In the genomic region with DNA sequence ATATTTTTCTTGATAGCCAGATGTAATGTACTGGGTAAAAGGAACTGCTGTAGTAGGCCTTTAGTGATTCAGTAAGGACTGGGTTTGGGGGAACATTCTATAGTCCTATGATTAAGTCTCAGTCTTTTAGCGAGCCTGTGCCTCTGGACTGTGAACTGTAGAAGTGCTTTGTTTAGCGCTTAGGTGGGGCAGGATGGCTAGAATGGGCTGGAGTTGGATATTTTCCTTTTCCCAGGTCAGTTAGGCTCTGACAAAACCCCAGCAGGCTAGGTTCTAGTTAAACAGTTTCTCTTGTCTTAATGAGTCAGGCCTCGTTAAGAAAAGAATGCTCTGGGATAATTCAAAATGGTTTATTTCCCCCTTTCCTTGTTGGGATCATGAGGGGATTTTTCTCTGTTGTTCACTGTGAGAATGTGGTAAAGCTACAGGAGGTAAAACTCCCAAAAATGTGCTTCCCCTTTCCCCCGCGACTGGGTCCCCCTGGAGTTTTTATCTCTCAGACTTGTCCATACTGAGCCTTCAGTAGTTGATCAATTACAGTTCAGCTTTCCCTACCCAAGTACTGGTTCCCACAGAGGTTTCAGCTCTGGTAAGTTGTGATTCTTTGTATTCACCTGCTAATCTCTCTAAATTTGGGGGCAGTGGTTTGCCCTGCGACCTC, we compare ENCODE assay signal across 26 cellular contexts. TPM values are rescaled to one million over a fixed set of nuclear protein-coding genes. Genes with fewer than 3 reads are reported as not detected.
A peak's percentile ranks its signal among the peaks of the same experiment; 100 is the strongest.
DNase-seq lines count a peak whose midpoint lies in the region; ATAC-seq and TF ChIP-seq lines count a peak whose summit lies in the region.
"Had no signal": no experiment of that assay in that cellular context is flagged by ENCODE, and none has a peak within 500 bp of the region (broad histone marks: within the 10 kb centered on the region; RNA-seq: fewer than 3 reads in every experiment).

No MANE protein-coding gene starts in this region.

- peaks cover 6% of the 10 kb centered on the region for H3K9me3 Mint-ChIP-seq in HFFc6

- H3K9me3 ChIP-seq in iPS-20b (ENCODE audit: insufficient read depth, low read depth, low read length) (no peaks in the 10 kb centered on the region; the same call in 1 of the 2 replicates), psoas muscle (peaks cover 3% of the 10 kb centered on the region)
- H3K9me3 ChIP-seq: colonic mucosa had no signal

- H3K4me1 ChIP-seq in iPS-20b (ENCODE audit: insufficient read depth, low read length), result peaks cover 29% of the 10 kb centered on the region
- H3K4me1 ChIP-seq in psoas muscle, result no peaks in the 10 kb centered on the region
- H3K4me1 ChIP-seq: colonic mucosa had no signal

- H3K4me3 Mint-ChIP-seq in HFFc6, result no peak overlapping the region
- H3K4me3 Mint-ChIP-seq: activated CD4-positive, alpha-beta memory T cell treated with anti-CD3 and anti-CD28 coated beads for 36 hours; CD14-positive monocyte had no signal

- peaks cover 16% of the 10 kb centered on the region for H3K36me3 Mint-ChIP-seq in HFFc6 (ENCODE audit: low read depth)

- H3K27me3 ChIP-seq in iPS-20b (ENCODE audit: insufficient read depth, low read length) (no peaks in the 10 kb centered on the region), psoas muscle (ENCODE audit: insufficient read depth in 3 of 3, low read length in 2 of 3) (no peaks in the 10 kb centered on the region)
- H3K27me3 ChIP-seq: colonic mucosa, upper lobe of left lung had no signal

- peak overlapping the region; percentile 17; the same call in 1 of the 2 replicates for H3K9ac ChIP-seq in iPS-20b (ENCODE audit: low read depth, low read length)

- H3K4me1 Mint-ChIP-seq in HFFc6 (ENCODE audit: low read depth), result peaks cover 72% of the 10 kb centered on the region

- peak; percentile 42 for DNase-seq in EH (ENCODE audit: low read depth)
- no peak for DNase-seq in HFFc6
- DNase-seq in M059J (ENCODE audit: low read depth), result peak; percentile 34
- DNase-seq in T-helper 1 cell, result no peak
- DNase-seq in activated T-cell treated with anti-CD3 and anti-CD28 coated beads for 4 hours, result no peak
- no peak for DNase-seq in activated CD4-positive, CD25-positive, alpha-beta regulatory T cell treated with anti-CD3 and anti-CD28 coated beads, Interleukin-2, amount 50 U/mL, for 72 hours
- DNase-seq in psoas muscle, result no peak
- DNase-seq: activated CD4-positive, alpha-beta memory T cell treated with anti-CD3 and anti-CD28 coated beads for 36 hours; activated naive CD4-positive, alpha-beta T cell treated with anti-CD3 and anti-CD28 coated beads, Interleukin-2, amount 50 U/mL, for 16 hours; activated T-cell treated with anti-CD3 and anti-CD28 coated beads, Interleukin-2, amount 50 U/mL, for 1 hour; colonic mucosa; DMS 273 treated with DMSO at 0.1 percent for 48 hours; foreskin fibroblast; H7; NCI-H1092 treated with DMSO at 0.1 percent for 48 hours; NCI-H2081 treated with DMSO at 0.1 percent for 48 hours; NCI-H524 treated with DMSO at 0.1 percent for 48 hours; nucleus accumbens; right cardiac atrium; Right ventricle myocardium superior; stimulated activated naive CD4-positive, alpha-beta T cell; upper lobe of left lung; WERI-Rb-1 had no signal

- H3K27me3 Mint-ChIP-seq in HFFc6 (ENCODE audit: insufficient read depth), result no peaks in the 10 kb centered on the region
- H3K27me3 Mint-ChIP-seq: activated CD4-positive, alpha-beta memory T cell treated with anti-CD3 and anti-CD28 coated beads for 36 hours had no signal

- H3K27ac ChIP-seq in iPS-20b (ENCODE audit: low read length) (no peak overlapping the region), psoas muscle (no peak overlapping the region)
- H3K27ac ChIP-seq: colonic mucosa, upper lobe of left lung, WERI-Rb-1 had no signal

- H3K4me3 ChIP-seq in iPS-20b (ENCODE audit: low read length), result no peak overlapping the region
- no peak overlapping the region for H3K4me3 ChIP-seq in psoas muscle
- H3K4me3 ChIP-seq: A549, colonic mucosa, upper lobe of left lung had no signal

- no peak for ATAC-seq in psoas muscle
- ATAC-seq: A549, right cardiac atrium had no signal

- no peaks in the 10 kb centered on the region for H3K36me3 ChIP-seq in iPS-20b (ENCODE audit: insufficient read depth, low read depth, low read length)
- no peaks in the 10 kb centered on the region for H3K36me3 ChIP-seq in psoas muscle (ENCODE audit: insufficient read depth in 1 of 2, low read depth in 1 of 2)
- H3K36me3 ChIP-seq: colonic mucosa, upper lobe of left lung, WERI-Rb-1 had no signal

- intact Hi-C loops in psoas muscle (cut with DNase I), result no loop called here

- WGBS in psoas muscle, 3 donors, result 89% methylated on average over 6 of the region's 6 CpGs

- peak overlapping the region; percentile 32; the same call in 1 of the 2 replicates for H3K27ac Mint-ChIP-seq in HFFc6
- H3K27ac Mint-ChIP-seq: activated CD4-positive, alpha-beta memory T cell treated with anti-CD3 and anti-CD28 coated beads for 36 hours had no signal

- TF ChIP-seq CTCF in HFFc6 (IDR thresholded peaks at IDR 0.05) (no peak), psoas muscle (IDR thresholded peaks at IDR 0.05) (no peak)

RNA-seq across cellular contexts. Expression of a gene that starts 31.5 kb away (rescaled TPM):
- total RNA-seq in HFFc6 (2021; fragmentation: NEBNext Ultra II Directional; extraction: Animal tissue kit (Norgen Biotek cat#: 25700)), result 10 to 100 TPM; 72.7 to 87.3 (median 80.6) TPM
- total RNA-seq in M059J (2014; rRNA removed; shearing (Covaris generic)), result 41.0 and 50.2 TPM in 2 replicates
- 10 to 100 TPM; 14.3 to 20.2 (median 16.9) TPM for total RNA-seq in psoas muscle
- polyA plus RNA-seq in psoas muscle, result 10 to 100 TPM in 1 of 3 donors, 1 to 10 TPM in 2; 3.9 to 10.1 (median 5.2) TPM

Comparison
In these comparisons a context has a peak if more than half of its experiments do, and no peak if none do; other contexts are left out.
1. DNase-seq: peak in EH (single experiment) and M059J (single experiment); none in HFFc6 (single experiment), T-helper 1 cell (0 of 5), activated T-cell treated with anti-CD3 and anti-CD28 coated beads for 4 hours (single experiment), activated CD4-positive, CD25-positive, alpha-beta regulatory T cell treated with anti-CD3 and anti-CD28 coated beads, Interleukin-2, amount 50 U/mL, for 72 hours (single experiment) and psoas muscle (0 of 2).